22 cellular contexts compared by ENCODE assay signal in genomic region chr17:44772308-44773024, GRCh38. TPM values are rescaled to one million over a fixed set of nuclear protein-coding genes. Genes with fewer than 3 reads are reported as not detected.
DNase-seq lines count a peak whose midpoint lies in the region; ATAC-seq, FAIRE-seq and TF ChIP-seq lines count a peak whose summit lies in the region.
"Had no signal": no experiment of that assay in that cellular context is flagged by ENCODE, and none has a peak within 500 bp of the region (broad histone marks: within the 10 kb centered on the region; RNA-seq: fewer than 3 reads in every experiment).

No MANE protein-coding gene starts in this region.

- H2BK120ac ChIP-seq in neuronal stem cell (ENCODE audit: low read depth, low read length) = no peak overlapping the region

- H3K4me1 ChIP-seq in right atrium auricular region (peaks cover 0 to 12% of the 10 kb centered on the region in 2 donors), neuronal stem cell (ENCODE audit: control insufficient read depth in 2 of 2, insufficient read depth in 1 of 2, low read depth in 1 of 2, low read length in 2 of 2) (peaks cover 5 to 6% of the 10 kb centered on the region in 2 donors)

- peak overlapping the region; percentile 56 for H3K14ac ChIP-seq in neuronal stem cell (ENCODE audit: low read length)

- peak overlapping the region; percentile 76 for H3K18ac ChIP-seq in neuronal stem cell (ENCODE audit: low read length)

- H3K4me2 ChIP-seq in neuronal stem cell (ENCODE audit: insufficient read depth, low read length, poor library complexity, severe bottlenecking) = no peak overlapping the region
- H3K4me2 ChIP-seq: A549 had no signal

- H3K9ac ChIP-seq in neuronal stem cell (ENCODE audit: low read depth, low read length, poor library complexity) = no peak overlapping the region

- FAIRE-seq in HTR-8/SVneo (lab: Jason Lieb, UNC) = peak; percentile 63
- FAIRE-seq: A549, GM12891, H54 had no signal

- peaks cover 3% of the 10 kb centered on the region for H3K79me1 ChIP-seq in neuronal stem cell (ENCODE audit: low read depth, low read length)

- peak overlapping the region; percentile 3 for H2BK12ac ChIP-seq in neuronal stem cell (ENCODE audit: low read length)

- no peak for ATAC-seq in Right ventricle myocardium inferior
- ATAC-seq in HG03135 (IDR thresholded peaks at IDR 0.05; ENCODE audit: unreplicated experiment) = no peak
- ATAC-seq in GM18505 (IDR thresholded peaks at IDR 0.05; ENCODE audit: unreplicated experiment) = no peak
- ATAC-seq: A549 had no signal

- no peak overlapping the region for H4K91ac ChIP-seq in neuronal stem cell (ENCODE audit: low read depth, low read length, poor library complexity)

- WGBS in neuronal stem cell (ENCODE audit: extremely low coverage in 2 of 2, insufficient read length in 2 of 2, insufficient replicate concordance in 1 of 2), 2 donors = no CpG with 5 or more reads among the region's 19 CpGs

- H3K4ac ChIP-seq in neuronal stem cell (ENCODE audit: low read length) = no peak overlapping the region

- no peak for TF ChIP-seq CTCF in right atrium auricular region (IDR thresholded peaks at IDR 0.05)

- H4K8ac ChIP-seq in neuronal stem cell (ENCODE audit: low read depth, low read length) = no peak overlapping the region

- no peak overlapping the region for H2BK5ac ChIP-seq in neuronal stem cell (ENCODE audit: low read length)

- H2AFZ ChIP-seq in neuronal stem cell (ENCODE audit: low read length) = no peak overlapping the region

- no peaks in the 10 kb centered on the region for H3K27me3 ChIP-seq in right atrium auricular region
- H3K27me3 ChIP-seq in neuronal stem cell (ENCODE audit: control insufficient read depth in 3 of 3, insufficient read depth in 3 of 3, low read depth in 1 of 3, low read length in 3 of 3) = peaks cover 0 to 25% (median 14%) of the 10 kb centered on the region in 3 experiments

- no peak for TF ChIP-seq POLR2A in GM18505 (IDR thresholded peaks at IDR 0.05; ENCODE audit: borderline replicate concordance, extremely low read depth, insufficient read depth, insufficient read length)

- H3K4me3 ChIP-seq in right atrium auricular region = no peak overlapping the region
- H3K4me3 ChIP-seq in neuronal stem cell (ENCODE audit: low read length in 2 of 2) = no peak overlapping the region
- H3K4me3 ChIP-seq: A549; BLaER1 treated with 17β-estradiol and CSF1 and Interleukin-3, amounts not matched to agents 10 nM and 100 nM; HAP-1 had no signal

- H3K36me3 ChIP-seq in right atrium auricular region = no peaks in the 10 kb centered on the region
- no peaks in the 10 kb centered on the region for H3K36me3 ChIP-seq in neuronal stem cell (replicated peaks in 1 of 2; ENCODE audit: control insufficient read depth in 2 of 2, insufficient read depth in 2 of 2, low read length in 2 of 2)
- H3K36me3 ChIP-seq: BE2C; BLaER1 treated with 17β-estradiol and CSF1 and Interleukin-3, amounts not matched to agents 10 nM and 100 nM; HAP-1 had no signal

- no peak overlapping the region for H3K27ac ChIP-seq in right atrium auricular region
- no peak overlapping the region for H3K27ac ChIP-seq in neuronal stem cell (replicated peaks; ENCODE audit: low read length)
- H3K27ac ChIP-seq: A549; BLaER1 treated with 17β-estradiol and CSF1 and Interleukin-3, amounts not matched to agents 10 nM and 100 nM had no signal

- DNase-seq in Right ventricle myocardium inferior (ENCODE audit: missing footprints) (peak; percentile 20), right atrium auricular region (ENCODE audit: low spot score) (no peak), HTR-8/SVneo (ENCODE audit: insufficient read length, low spot score) (no peak), neuronal stem cell (ENCODE audit: low spot score) (no peak)
- DNase-seq: 8988T; ACHN; AML-193; BE2C; Calu3; CD4-positive, alpha-beta memory T cell; COR-L47; DMS79 treated with DMSO at 0.1 percent for 48 hours; GF-D8; GOT3; HFFc6 had no signal

- H2AK5ac ChIP-seq in neuronal stem cell (ENCODE audit: low read depth, low read length) = peak overlapping the region; percentile 56

- peak overlapping the region; percentile 31 for H3K23ac ChIP-seq in neuronal stem cell (ENCODE audit: low read depth, low read length, poor library complexity)

- H3K9me3 ChIP-seq in right atrium auricular region (no peaks in the 10 kb centered on the region), neuronal stem cell (replicated peaks in 1 of 2; ENCODE audit: control insufficient read depth in 2 of 2, insufficient read depth in 1 of 2, low read depth in 1 of 2, low read length in 2 of 2) (no peaks in the 10 kb centered on the region)
- H3K9me3 ChIP-seq: A549; BE2C; BLaER1 treated with 17β-estradiol and CSF1 and Interleukin-3, amounts not matched to agents 10 nM and 100 nM; HAP-1 had no signal

- intact Hi-C loops in Right ventricle myocardium inferior (cut with DNase I) = loop anchor here (10.0 kb wide), 1 partner anchor 332 kb away; no protein-coding TSS in a partner anchor

- H2BK15ac ChIP-seq in neuronal stem cell (ENCODE audit: low read length) = no peak overlapping the region

RNA-seq across cellular contexts. Expression of gene ADAM11, which starts 13.7 kb away (rescaled TPM):
- total RNA-seq in Right ventricle myocardium inferior (20.0 TPM), right atrium auricular region (10 to 100 TPM in 1 of 2 donors, 1 to 10 TPM in 1; 6.8 to 19.9 TPM)
- 2.9 TPM for polyA plus RNA-seq in neuronal stem cell (2013, experiment 1 of 2)
- polyA plus RNA-seq in neuronal stem cell (2013, experiment 2 of 2) = 2.7 TPM

RNA-seq across cellular contexts. Expression of gene GJC1, which starts 57.6 kb away (rescaled TPM):
- total RNA-seq in Right ventricle myocardium inferior (21.9 TPM), right atrium auricular region (10 to 100 TPM; 25.8 to 41.8 TPM)
- 43.0 TPM for polyA plus RNA-seq in neuronal stem cell (2013, experiment 1 of 2)
- polyA plus RNA-seq in neuronal stem cell (2013, experiment 2 of 2) = 45.1 TPM
- total RNA-seq: CD4-positive, alpha-beta memory T cell had no signal
- polyA plus RNA-seq: CD4-positive, alpha-beta memory T cell had no signal
